8 cellular contexts compared by ENCODE assay signal in the genomic region with DNA sequence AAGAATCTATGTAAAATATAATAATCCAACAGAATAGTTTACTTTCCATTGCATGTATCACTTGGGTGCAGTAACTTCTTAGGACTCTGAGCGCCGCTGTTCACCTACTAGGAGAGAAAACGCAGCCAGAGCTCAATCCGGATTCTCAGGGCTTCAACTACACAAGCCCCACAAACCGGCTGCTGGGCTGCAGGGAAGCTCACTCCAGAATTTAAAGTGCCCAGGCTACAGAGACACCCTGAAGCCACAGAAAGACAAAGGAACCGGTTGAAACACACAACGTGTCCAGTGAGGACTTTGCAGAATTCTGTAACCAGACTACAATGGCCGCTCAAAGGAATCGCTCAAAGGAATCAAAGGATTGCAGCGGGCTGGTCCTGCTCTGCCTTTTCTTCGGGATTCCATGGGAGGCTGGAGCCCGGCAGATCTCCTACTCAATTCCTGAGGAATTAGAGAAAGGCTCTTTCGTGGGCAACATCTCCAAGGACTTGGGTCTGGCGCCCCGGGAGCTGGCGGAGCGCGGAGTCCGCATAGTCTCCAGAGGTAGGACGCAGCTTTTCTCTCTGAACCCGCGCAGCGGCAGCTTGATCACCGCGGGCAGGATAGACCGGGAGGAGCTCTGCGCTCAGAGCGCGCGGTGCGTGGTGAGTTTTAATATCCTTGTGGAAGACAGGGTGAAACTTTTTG. TPM values are rescaled to one million over a fixed set of nuclear protein-coding genes. Genes with fewer than 3 reads are reported as not detected.
DNase-seq lines count a peak whose midpoint lies in the region; ATAC-seq and TF ChIP-seq lines count a peak whose summit lies in the region.

A gene (plus strand): TSS at position 135 of the 687 bp plus-strand sequence. CDS start 189 bp downstream, at position 324.

- peak; percentile 53 for ATAC-seq in GM19468 (IDR thresholded peaks at IDR 0.05; ENCODE audit: extremely low read depth, unreplicated experiment)
- peak; percentile 84 for ATAC-seq in HG03571 (IDR thresholded peaks at IDR 0.05; ENCODE audit: unreplicated experiment)
- peak; percentile 78 to 84 (median 82) for ATAC-seq in T-cell (replicated peaks in 1 of 4)

- H3K4me3 Mint-ChIP-seq in T-cell (peak within 1 kb of the TSS; percentile 77 to 85 (median 78)), MCF 10A (ENCODE audit: unreplicated experiment) (peak within 1 kb of the TSS; percentile 54), Calu3 (ENCODE audit: low read depth, unreplicated experiment) (no peak within 1 kb of the TSS)

- peak within 1 kb of the TSS; percentile 11 to 60 (median 32) for H3K4me3 ChIP-seq in spleen

- peak; percentile 84 for DNase-seq in DMS 273 (lab: John Stamatoyannopoulos, UW; ENCODE audit: unreplicated experiment)
- DNase-seq in T-cell = peak in 31 of 34 experiments; percentile 15 to 64 (median 45)
- peak; percentile 83 for DNase-seq in MCF 10A (ENCODE audit: unreplicated experiment)
- peak; percentile 67 for DNase-seq in iPS-NIHi11 (ENCODE audit: low spot score)
- no peak for DNase-seq in spleen
- DNase-seq in Calu3 = no peak

- peaks cover 0 to 99% (median 30%) of the 10 kb centered on the region in 7 donors for H3K27me3 ChIP-seq in spleen (replicated peaks in 1 of 7)

- H3K9me3 Mint-ChIP-seq in T-cell = peaks cover 20 to 23% (median 21%) of the 10 kb centered on the region in 3 donors
- H3K9me3 Mint-ChIP-seq in MCF 10A (ENCODE audit: unreplicated experiment) = peaks cover 41% of the 10 kb centered on the region
- H3K9me3 Mint-ChIP-seq in Calu3 (ENCODE audit: low read depth, unreplicated experiment) = peaks cover 16% of the 10 kb centered on the region

- H3K27me3 Mint-ChIP-seq in T-cell (peaks cover 57 to 80% of the 10 kb centered on the region in 2 donors), MCF 10A (ENCODE audit: insufficient read depth, unreplicated experiment) (no peaks in the 10 kb centered on the region), Calu3 (ENCODE audit: unreplicated experiment) (no peaks in the 10 kb centered on the region)

- peaks cover 0 to 21% (median 5%) of the 10 kb centered on the region in 6 donors for H3K4me1 ChIP-seq in spleen

- intact Hi-C loops in MCF 10A (cut with micrococcal nuclease) = loop anchor here (1.0 to 10.0 kb wide), 4 partner anchors 111 to 328 kb away; a partner anchor contains a TSS
- intact Hi-C loops in spleen (cut with DNase I; ENCODE audit: low total_unique reads) = no loop called here
- intact Hi-C loops in Calu3 (cut with micrococcal nuclease; ENCODE audit: unreplicated experiment) = no loop called here

- peaks cover 4 to 98% (median 88%) of the 10 kb centered on the region in 8 donors for H3K9me3 ChIP-seq in spleen

- H3K36me3 Mint-ChIP-seq in T-cell (peaks cover 18% of the 10 kb centered on the region), MCF 10A (ENCODE audit: insufficient read depth, unreplicated experiment) (peaks cover 5% of the 10 kb centered on the region), Calu3 (ENCODE audit: insufficient read depth, unreplicated experiment) (peaks cover 28% of the 10 kb centered on the region)

- BruUV-seq in MCF 10A (replicated peaks; lab: Mats Ljungman, UMichigan) (TSS peak; percentile 47), Calu3 (replicated peaks; lab: Mats Ljungman, UMichigan) (no TSS peak)

- H3K4me1 Mint-ChIP-seq in T-cell (peaks cover 22 to 35% (median 23%) of the 10 kb centered on the region in 3 donors), MCF 10A (ENCODE audit: insufficient read depth, unreplicated experiment) (no peaks in the 10 kb centered on the region), Calu3 (ENCODE audit: low read depth, unreplicated experiment) (peaks cover 24% of the 10 kb centered on the region)

- TF ChIP-seq CTCF in MCF 10A (IDR thresholded peaks at IDR 0.05; ENCODE audit: unreplicated experiment) (peak; percentile 67), spleen (IDR thresholded peaks at IDR 0.05 in 8 of 11, conservative IDR thresholded peaks at IDR 0.05 in 3 of 11) (peak in 9 of 11 experiments; percentile 3 to 65 (median 44)), Calu3 (IDR thresholded peaks at IDR 0.05; ENCODE audit: unreplicated experiment) (no peak)

- H3K27ac Mint-ChIP-seq in T-cell (peak within 1 kb of the TSS; percentile 34), MCF 10A (ENCODE audit: low read depth, unreplicated experiment) (no peak within 1 kb of the TSS), Calu3 (ENCODE audit: unreplicated experiment) (no peak within 1 kb of the TSS)

- POLR2A ChIA-PET in T-cell (lab: Charles Lee) (interaction anchor here in 1 of 2 donors (1.3 kb wide), 1 partner anchor 151 kb away, joined by 5 read pairs; no protein-coding TSS in a partner anchor), MCF 10A (lab: Yijun Ruan, JAX) (interaction anchor here (1.0 to 1.5 kb wide), 6 partner anchors 63 to 148 kb away, joined by 3 to 11 read pairs (median 3); a partner anchor contains a TSS)

- CTCF ChIA-PET in T-cell (lab: Charles Lee) (interaction anchor here (0.6 to 2.1 kb wide), 22 partner anchors 9 to 192 kb away, joined by 3 to 29 read pairs (median 5); a partner anchor contains a TSS), MCF 10A (lab: Yijun Ruan, JAX) (interaction anchor here (0.6 to 5.5 kb wide), 29 partner anchors 9 to 236 kb away, joined by 3 to 38 read pairs (median 5); a partner anchor contains a TSS), Calu3 (lab: Charles Lee) (no interaction called here)

- H3K27ac ChIP-seq in spleen = no peak within 1 kb of the TSS

- no peak for TF ChIP-seq POLR2A in spleen (IDR thresholded peaks at IDR 0.05)

- peaks cover 0 to 6% (median 0%) of the 10 kb centered on the region in 6 donors for H3K36me3 ChIP-seq in spleen

- WGBS in spleen, 5 donors = 12 to 16% (median 14%) methylated on average over 25 to 31 of the region's 31 CpGs

RNA-seq across cellular contexts. Expression of the gene that starts here (rescaled TPM):
- under 1 TPM; 0.10 to 0.53 (median 0.32) TPM for total RNA-seq in T-cell
- total RNA-seq in MCF 10A (2022) = 1.4 TPM in 2 replicates
- 1 to 10 TPM; 2.5 to 6.9 (median 4.6) TPM for total RNA-seq in spleen
- under 1 TPM; 0.15 to 0.35 (median 0.17) TPM for polyA plus RNA-seq in spleen
- total RNA-seq in Calu3 (2022) = 2.6 and 3.7 TPM in 2 replicates

Comparison
In these comparisons a context has a peak if more than half of its experiments do, and no peak if none do; other contexts are left out.
1. Peak in DNase-seq and ATAC-seq in T-cell; RNA of the gene not detected or under 1 TPM.
2. DNase-seq: peak in DMS 273 (single experiment), MCF 10A (single experiment) and iPS-NIHi11 (single experiment); none in spleen (single experiment) and Calu3 (single experiment).
3. H3K27ac Mint-ChIP-seq: peak in T-cell (2 of 2); none in MCF 10A (single experiment) and Calu3 (single experiment).
4. Peak in every context shown above with its lines, with median percentiles within 50 percentile points of each other: ATAC-seq.